In the genomic region with DNA sequence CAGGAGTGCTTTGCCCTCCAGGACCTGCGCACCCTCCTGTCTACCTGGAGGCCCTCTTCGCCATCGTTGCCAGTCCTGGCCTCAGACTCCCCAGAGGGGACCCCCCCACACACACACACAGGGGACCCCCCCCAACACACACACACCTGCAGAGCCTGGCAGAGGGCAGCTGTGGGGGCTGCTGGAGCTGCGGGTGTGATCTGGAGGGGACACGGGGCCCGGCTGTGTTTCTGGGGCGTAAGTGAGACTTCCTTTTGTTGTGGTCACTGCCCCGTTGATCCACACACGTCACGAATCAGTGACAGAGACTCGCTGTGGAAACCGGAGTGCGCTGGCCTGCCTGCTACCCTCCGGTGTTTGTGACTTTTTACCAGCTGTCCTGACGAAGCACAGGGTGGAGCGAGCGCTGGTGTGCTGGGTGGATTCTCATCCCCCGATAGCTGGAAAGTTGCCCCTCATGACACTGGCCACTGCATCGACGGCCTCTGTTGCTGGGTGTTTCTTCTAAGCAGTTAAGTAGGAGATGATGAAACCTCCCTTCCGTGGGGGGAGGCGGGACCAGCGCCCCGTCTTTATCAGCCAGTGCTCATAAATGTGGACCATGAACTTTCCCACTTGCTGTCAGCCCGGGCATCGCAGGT, we compare ENCODE assay signal across 1 cellular context.
A peak's percentile ranks its signal among the peaks of the same experiment; 100 is the strongest.
TF ChIP-seq lines count a peak whose summit lies in the region.

No MANE protein-coding gene starts in this region.

TF ChIP-seq in H1, 55 proteins besides CTCF, POLR2A, EP300 and RAD21:
- TF ChIP-seq ZNF274 (IDR thresholded peaks at IDR 0.05; ENCODE audit: borderline replicate concordance, extremely low read depth, low read length): no peak
- no peak for TF ChIP-seq RNF2 (IDR thresholded peaks at IDR 0.05; ENCODE audit: borderline replicate concordance, low read depth, low read length, missing control alignments, poor library complexity, severe bottlenecking)
- peak; percentile 15 for TF ChIP-seq EZH2 (IDR thresholded peaks at IDR 0.05; ENCODE audit: low read depth, low read length, severe bottlenecking)
